ENCODE assay signal across 18 cellular contexts in genomic region chr12:39426636-39427245, GRCh38. TPM values are rescaled to one million over a fixed set of nuclear protein-coding genes. Genes with fewer than 3 reads are reported as not detected.
DNase-seq lines count a peak whose midpoint lies in the region; ATAC-seq and TF ChIP-seq lines count a peak whose summit lies in the region.
"Had no signal": no experiment of that assay in that cellular context is flagged by ENCODE, and none has a peak within 500 bp of the region (broad histone marks: within the 10 kb centered on the region; RNA-seq: fewer than 3 reads in every experiment).

No MANE protein-coding gene starts in this region.

- no peak overlapping the region for H2AFZ ChIP-seq in mammary epithelial cell (ENCODE audit: low read depth, low read length)

- no peak for ATAC-seq in HG02610 (IDR thresholded peaks at IDR 0.05; ENCODE audit: unreplicated experiment)
- ATAC-seq: activated CD8-positive, alpha-beta T cell treated with anti-CD3 and anti-CD28 coated beads for 36 hours had no signal

- in situ Hi-C loops in mammary epithelial cell (cut with MboI; ENCODE audit: low sequenced_read_pairs in 2 of 2), result no loop called here

- H3K4me3 ChIP-seq in mammary epithelial cell (replicated peaks in 1 of 3; ENCODE audit: insufficient read depth in 1 of 3, low read depth in 2 of 3, low read length in 3 of 3) (no peak overlapping the region), vagina (no peak overlapping the region)
- H3K4me3 ChIP-seq: left ventricle myocardium inferior had no signal

- H3K4me1 ChIP-seq in mammary epithelial cell (ENCODE audit: insufficient read depth, low read length), result peaks cover 16% of the 10 kb centered on the region
- peaks cover 11% of the 10 kb centered on the region for H3K4me1 ChIP-seq in vagina

- intact Hi-C loops in mammary epithelial cell (cut with micrococcal nuclease) (loop anchor here (1.0 kb wide), 1 partner anchor 16 kb away; no protein-coding TSS in a partner anchor), vagina (cut with DNase I) (no loop called here)

- H3K27me3 ChIP-seq in mammary epithelial cell (ENCODE audit: insufficient read depth, low read length) (no peaks in the 10 kb centered on the region), vagina (no peaks in the 10 kb centered on the region)
- H3K27me3 ChIP-seq: brain microvascular endothelial cell had no signal

- H4K20me1 ChIP-seq in mammary epithelial cell (ENCODE audit: insufficient read depth, low read length), result no peaks in the 10 kb centered on the region

- CTCF ChIA-PET in mammary epithelial cell (lab: Charles Lee; ENCODE audit: low non-redundant PET), result interaction anchor here (0.6 to 0.7 kb wide), 2 partner anchors 17 to 639 kb away, joined by 3 to 13 read pairs; no protein-coding TSS in a partner anchor

- TF ChIP-seq CTCF in mammary epithelial cell (conservative IDR thresholded peaks at IDR 0.05 in 1 of 2, IDR thresholded peaks at IDR 0.05 in 1 of 2; ENCODE audit: extremely low read depth in 1 of 2, insufficient read depth in 1 of 2, low read depth in 1 of 2, low read length in 2 of 2) (no peak), vagina (IDR thresholded peaks at IDR 0.05) (no peak)

- H3K4me2 ChIP-seq in mammary epithelial cell (ENCODE audit: insufficient read depth, low read depth, low read length), result peak overlapping the region; percentile 68

- peak overlapping the region; percentile 70 for H3K27ac ChIP-seq in mammary epithelial cell (ENCODE audit: insufficient read depth, low read depth, low read length)
- no peak overlapping the region for H3K27ac ChIP-seq in vagina
- H3K27ac ChIP-seq: brain microvascular endothelial cell, HL-60, left ventricle myocardium inferior, WERI-Rb-1 had no signal

- DNase-seq in AG20443 (ENCODE audit: low spot score), result peak; percentile 28
- peak; percentile 86 for DNase-seq in HPDE6-E6E7 (ENCODE audit: extremely low spot score)
- peak; percentile 98 for DNase-seq in mammary epithelial cell
- DNase-seq in kidney tubule cell (ENCODE audit: low spot score), result peak; percentile 52
- DNase-seq in NCI-H2171 (lab: John Stamatoyannopoulos, UW), result no peak
- no peak for DNase-seq in HT-29 (ENCODE audit: low spot score)
- no peak for DNase-seq in vagina (ENCODE audit: extremely low spot score in 2 of 2)
- DNase-seq: activated CD8-positive, alpha-beta T cell treated with anti-CD3 and anti-CD28 coated beads for 36 hours; activated T-cell treated with anti-CD3 and anti-CD28 coated beads, Interleukin-2, amount 50 U/mL, for 48 hours; brain microvascular endothelial cell; GOT3; Karpas-422; left ventricle myocardium inferior; NCI-H1436 treated with DMSO at 0.1 percent for 48 hours; substantia nigra; WERI-Rb-1 had no signal

- dilution Hi-C loops in mammary epithelial cell (cut with HindIII; ENCODE audit: low sequenced_read_pairs), result no loop called here

- H3K36me3 ChIP-seq in mammary epithelial cell (ENCODE audit: insufficient read depth, low read length) (no peaks in the 10 kb centered on the region), vagina (no peaks in the 10 kb centered on the region)
- H3K36me3 ChIP-seq: brain microvascular endothelial cell, left ventricle myocardium inferior, WERI-Rb-1 had no signal

- H3K9ac ChIP-seq in mammary epithelial cell (ENCODE audit: insufficient read depth, low read length), result no peak overlapping the region

- no peak for TF ChIP-seq POLR2A in vagina (IDR thresholded peaks at IDR 0.05)

- peaks cover 76% of the 10 kb centered on the region for H3K79me2 ChIP-seq in mammary epithelial cell (ENCODE audit: insufficient read depth, low read length)

- WGBS in mammary epithelial cell (ENCODE audit: low coverage, missing lambda C conversion rate), result 50% methylated on average over 2 of the region's 3 CpGs

- H3K9me3 ChIP-seq in mammary epithelial cell (replicated peaks; ENCODE audit: insufficient read depth, low read length) (no peaks in the 10 kb centered on the region), vagina (no peaks in the 10 kb centered on the region)
- H3K9me3 ChIP-seq: left ventricle myocardium inferior had no signal

- BruUV-seq in mammary epithelial cell (replicated peaks; lab: Mats Ljungman, UMichigan), result no TSS peak

RNA-seq across cellular contexts. Expression of gene KIF21A, which starts 16.2 kb away (rescaled TPM):
- total RNA-seq in mammary epithelial cell (10 to 100 TPM; 43.0 to 45.3 TPM), vagina (26.3 TPM)
- polyA plus RNA-seq in mammary epithelial cell, result 18.8 TPM
- 37.0 TPM for polyA minus RNA-seq in mammary epithelial cell
- total RNA-seq in HT-29 (2014; rRNA removed; shearing (Covaris generic)), result 13.4 and 18.2 TPM in 2 replicates

Comparison
In these comparisons a context has a peak if more than half of its experiments do, and no peak if none do; other contexts are left out.
1. DNase-seq: peak in AG20443 (single experiment), HPDE6-E6E7 (single experiment), mammary epithelial cell (single experiment) and kidney tubule cell (single experiment); none in NCI-H2171 (single experiment), HT-29 (single experiment) and vagina (0 of 2).